In genomic region chr5:165029471-165029870, GRCh38 we compare ENCODE assay signal across 8 cellular contexts.
DNase-seq lines count a peak whose midpoint lies in the region; ATAC-seq and TF ChIP-seq lines count a peak whose summit lies in the region.

No MANE protein-coding gene starts in this region.

- no peaks in the 10 kb centered on the region for H3K27me3 ChIP-seq in transverse colon

- peak; percentile 24 for ATAC-seq in activated naive CD8-positive, alpha-beta T cell treated with anti-CD3 and anti-CD28 coated beads, Interleukin-2, amount 50 U/mL, for 24 hours
- no peak for ATAC-seq in GM19455 (IDR thresholded peaks at IDR 0.05; ENCODE audit: unreplicated experiment)

- no peak overlapping the region for H3K4me3 Mint-ChIP-seq in activated naive CD8-positive, alpha-beta T cell treated with anti-CD3 and anti-CD28 coated beads, Interleukin-2, amount 50 U/mL, for 24 hours
- H3K4me3 Mint-ChIP-seq in activated naive CD8-positive, alpha-beta T cell treated with anti-CD3 and anti-CD28 coated beads for 36 hours: no peak overlapping the region

- H3K36me3 ChIP-seq in transverse colon: no peaks in the 10 kb centered on the region

- DNase-seq in activated naive CD8-positive, alpha-beta T cell treated with anti-CD3 and anti-CD28 coated beads, Interleukin-2, amount 50 U/mL, for 24 hours: no peak
- no peak for DNase-seq in activated naive CD8-positive, alpha-beta T cell treated with anti-CD3 and anti-CD28 coated beads for 36 hours
- DNase-seq in NCI-H82 (lab: John Stamatoyannopoulos, UW): peak; percentile 79
- peak; percentile 12 for DNase-seq in cerebellar cortex (ENCODE audit: low spot score)
- peak; percentile 7 for DNase-seq in transverse colon
- no peak for DNase-seq in NCI-H2107 (lab: John Stamatoyannopoulos, UW)
- DNase-seq in NCI-H1930 (lab: John Stamatoyannopoulos, UW): no peak

- no peaks in the 10 kb centered on the region for H3K9me3 ChIP-seq in transverse colon

- intact Hi-C loops in transverse colon (cut with DNase I; ENCODE audit: low total_unique reads): no loop called here

- in situ Hi-C loops in transverse colon (cut with MboI; ENCODE audit: low pct_ligation_motif_present in 1 of 4, low pct_unique_long_range_greater_than_20kb in 1 of 4, low sequenced_read_pairs in 3 of 4): no loop called here

- H3K4me1 Mint-ChIP-seq in activated naive CD8-positive, alpha-beta T cell treated with anti-CD3 and anti-CD28 coated beads, Interleukin-2, amount 50 U/mL, for 24 hours: no peaks in the 10 kb centered on the region
- H3K4me1 Mint-ChIP-seq in activated naive CD8-positive, alpha-beta T cell treated with anti-CD3 and anti-CD28 coated beads for 36 hours: no peaks in the 10 kb centered on the region

- no peak for TF ChIP-seq EP300 in transverse colon (IDR thresholded peaks at IDR 0.05; ENCODE audit: low read depth)

- peaks cover 5% of the 10 kb centered on the region for H3K9me3 Mint-ChIP-seq in activated naive CD8-positive, alpha-beta T cell treated with anti-CD3 and anti-CD28 coated beads, Interleukin-2, amount 50 U/mL, for 24 hours
- H3K9me3 Mint-ChIP-seq in activated naive CD8-positive, alpha-beta T cell treated with anti-CD3 and anti-CD28 coated beads for 36 hours: peaks cover 4% of the 10 kb centered on the region

- H3K27me3 Mint-ChIP-seq in activated naive CD8-positive, alpha-beta T cell treated with anti-CD3 and anti-CD28 coated beads, Interleukin-2, amount 50 U/mL, for 24 hours: no peaks in the 10 kb centered on the region
- no peaks in the 10 kb centered on the region for H3K27me3 Mint-ChIP-seq in activated naive CD8-positive, alpha-beta T cell treated with anti-CD3 and anti-CD28 coated beads for 36 hours

- H3K4me1 ChIP-seq in transverse colon: no peaks in the 10 kb centered on the region

- no peak overlapping the region for H3K4me3 ChIP-seq in transverse colon

- H3K36me3 Mint-ChIP-seq in activated naive CD8-positive, alpha-beta T cell treated with anti-CD3 and anti-CD28 coated beads, Interleukin-2, amount 50 U/mL, for 24 hours (ENCODE audit: low read depth): no peaks in the 10 kb centered on the region
- no peaks in the 10 kb centered on the region for H3K36me3 Mint-ChIP-seq in activated naive CD8-positive, alpha-beta T cell treated with anti-CD3 and anti-CD28 coated beads for 36 hours

- H3K27ac ChIP-seq in transverse colon: no peak overlapping the region

- 71 to 89% methylated on average over 1 of the region's 1 CpG for WGBS in transverse colon (ENCODE audit: low coverage in 1 of 2), 2 donors

- no peak for TF ChIP-seq CTCF in transverse colon (IDR thresholded peaks at IDR 0.05)

- TF ChIP-seq POLR2A in transverse colon (IDR thresholded peaks at IDR 0.05): no peak

- H3K27ac Mint-ChIP-seq in activated naive CD8-positive, alpha-beta T cell treated with anti-CD3 and anti-CD28 coated beads, Interleukin-2, amount 50 U/mL, for 24 hours: no peak overlapping the region
- H3K27ac Mint-ChIP-seq in activated naive CD8-positive, alpha-beta T cell treated with anti-CD3 and anti-CD28 coated beads for 36 hours: no peak overlapping the region

Comparison
In these comparisons a context has a peak if more than half of its experiments do, and no peak if none do; other contexts are left out.
1. DNase-seq: peak in NCI-H82 (single experiment), cerebellar cortex (single experiment) and transverse colon (single experiment); none in activated naive CD8-positive, alpha-beta T cell treated with anti-CD3 and anti-CD28 coated beads, Interleukin-2, amount 50 U/mL, for 24 hours (single experiment), activated naive CD8-positive, alpha-beta T cell treated with anti-CD3 and anti-CD28 coated beads for 36 hours (single experiment), NCI-H2107 (single experiment) and NCI-H1930 (0 of 2).